In genomic region chr5:98158440-98158839, GRCh38 we compare ENCODE assay signal across 33 cellular contexts.
"Had no signal": no experiment of that assay in that cellular context is flagged by ENCODE, and none has a peak within 500 bp of the region (broad histone marks: within the 10 kb centered on the region; RNA-seq: fewer than 3 reads in every experiment).

No MANE protein-coding gene starts in this region.

- H3K27ac ChIP-seq: adrenal gland, ascending aorta, body of pancreas, brain microvascular endothelial cell, breast epithelium, cardiac muscle cell had no signal

- H3K9me3 ChIP-seq: adrenal gland, ascending aorta, body of pancreas, breast epithelium had no signal

- FAIRE-seq: astrocyte, bronchial epithelial cell had no signal

- H3K27me3 ChIP-seq: adrenal gland, ascending aorta, body of pancreas, brain microvascular endothelial cell, breast epithelium, cardiac muscle cell had no signal

- ATAC-seq: activated naive CD4-positive, alpha-beta T cell treated with anti-CD3 and anti-CD28 coated beads, Interleukin-2, amount 50 U/mL, for 72 hours; activated naive CD8-positive, alpha-beta T cell treated with anti-CD3 and anti-CD28 coated beads, Interleukin-2, amount 50 U/mL, for 24 hours; activated T-cell treated with anti-CD3 and anti-CD28 coated beads, Interleukin-2, amount 50 U/mL, for 4 hours; activated T-cell treated with anti-CD3 and anti-CD28 coated beads, Interleukin-2, amount 50 U/mL, for 72 hours; activated T-helper 17 cell treated with anti-CD3 and anti-CD28 coated beads, Interleukin-2, amount 50 U/mL, for 72 hours; body of pancreas had no signal

- H3K36me3 ChIP-seq: adrenal gland, ascending aorta, brain microvascular endothelial cell, breast epithelium, cardiac muscle cell had no signal

- DNase-seq: activated effector memory CD4-positive, alpha-beta T cell treated with anti-CD3 and anti-CD28 coated beads, Interleukin-2, amount 50 U/mL, for 16 hours; activated effector memory CD4-positive, alpha-beta T cell treated with Interleukin-2 at 50 U/mL for 16 hours; activated gamma-delta T cell; activated gamma-delta T cell treated with Interleukin-2 at 50 U/mL for 16 hours; activated naive CD4-positive, alpha-beta T cell; activated naive CD4-positive, alpha-beta T cell treated with anti-CD3 and anti-CD28 coated beads for 36 hours; activated naive CD4-positive, alpha-beta T cell treated with anti-CD3 and anti-CD28 coated beads, Interleukin-2, amount 10 ng/mL, durations not matched to agents 7 days and 5 days; activated naive CD4-positive, alpha-beta T cell treated with anti-CD3 and anti-CD28 coated beads, Interleukin-2, amount 50 U/mL, for 16 hours; activated naive CD4-positive, alpha-beta T cell treated with Interleukin-2 at 50 U/mL for 16 hours; activated naive CD8-positive, alpha-beta T cell treated with anti-CD3 and anti-CD28 coated beads for 36 hours; activated naive CD8-positive, alpha-beta T cell treated with anti-CD3 and anti-CD28 coated beads, Interleukin-2, amount 10 ng/mL, durations not matched to agents 7 days and 5 days; activated naive CD8-positive, alpha-beta T cell treated with anti-CD3 and anti-CD28 coated beads, Interleukin-2, amount 50 U/mL, for 24 hours; activated T-cell treated with anti-CD3 and anti-CD28 coated beads, Interleukin-2, amount 50 U/mL, for 24 hours; activated T-cell treated with anti-CD3 and anti-CD28 coated beads, Interleukin-2, amount 50 U/mL, for 4 hours; activated T-cell treated with anti-CD3 and anti-CD28 coated beads, Interleukin-2, amount 50 U/mL, for 48 hours; activated T-cell treated with anti-CD3 and anti-CD28 coated beads, Interleukin-2, amount 50 U/mL, for 72 hours; adrenal gland; amniotic stem cell; amygdala; anterior cingulate cortex; aorta; body of pancreas; brain microvascular endothelial cell; caudate nucleus; central memory CD4-positive, alpha-beta T cell; cerebellar nuclear complex had no signal

- H3K4me1 ChIP-seq: adrenal gland, ascending aorta, body of pancreas, breast epithelium had no signal

- H3K4me3 ChIP-seq: adrenal gland, ascending aorta, body of pancreas, breast epithelium, cardiac muscle cell had no signal
